Comparison of ENCODE assay signal across 1 cellular context in genomic region chr13:43878897-43879322, GRCh38.
TF ChIP-seq lines count a peak whose summit lies in the region.

No MANE protein-coding gene starts in this region.

TF ChIP-seq in HepG2, 621 proteins besides CTCF, POLR2A, EP300 and RAD21 (continued from another document and continues in another):
- TF ChIP-seq AHDC1 (CRISPR knock-in tag; IDR thresholded peaks at IDR 0.05; ENCODE audit: borderline replicate concordance) = no peak
- TF ChIP-seq ZNF629 (CRISPR knock-in tag; conservative IDR thresholded peaks at IDR 0.05) = no peak
- no peak for TF ChIP-seq MIER2 (CRISPR knock-in tag; IDR thresholded peaks at IDR 0.05)
- no peak for TF ChIP-seq STAT6 (CRISPR knock-in tag; IDR thresholded peaks at IDR 0.05; ENCODE audit: borderline replicate concordance)
- TF ChIP-seq RELA (CRISPR knock-in tag; IDR thresholded peaks at IDR 0.05) = no peak
- TF ChIP-seq ZBTB26 (CRISPR knock-in tag; IDR thresholded peaks at IDR 0.05; ENCODE audit: borderline replicate concordance) = no peak
- no peak for TF ChIP-seq KLF6 (CRISPR knock-in tag; IDR thresholded peaks at IDR 0.05)
- no peak for TF ChIP-seq SRF (IDR thresholded peaks at IDR 0.05; ENCODE audit: low read depth, low read length)
- TF ChIP-seq ATM (IDR thresholded peaks at IDR 0.05; ENCODE audit: borderline replicate concordance) = no peak
- TF ChIP-seq SOX5 (CRISPR knock-in tag; IDR thresholded peaks at IDR 0.05; ENCODE audit: borderline replicate concordance) = no peak
- no peak for TF ChIP-seq ZNF10 (CRISPR knock-in tag; IDR thresholded peaks at IDR 0.05; ENCODE audit: borderline replicate concordance, low read depth)
- 0 out of 2 replicates have a peak, but pooled peaks have one; percentile 24 for TF ChIP-seq KAT7 (CRISPR knock-in tag; IDR thresholded peaks at IDR 0.05; ENCODE audit: borderline replicate concordance)
- no peak for TF ChIP-seq ZKSCAN5 (CRISPR knock-in tag; IDR thresholded peaks at IDR 0.05)
- TF ChIP-seq ASH2L (IDR thresholded peaks at IDR 0.05; ENCODE audit: insufficient read length, low read depth, low read length) = no peak
- TF ChIP-seq IRX3 (CRISPR knock-in tag; IDR thresholded peaks at IDR 0.05; ENCODE audit: borderline replicate concordance, low read depth) = no peak
- no peak for TF ChIP-seq U2AF2 (IDR thresholded peaks at IDR 0.05; ENCODE audit: low read depth, low read length)
- no peak for TF ChIP-seq KMT2A (CRISPR knock-in tag; IDR thresholded peaks at IDR 0.05)
- no peak for TF ChIP-seq TERF1 (CRISPR knock-in tag; IDR thresholded peaks at IDR 0.05)
- TF ChIP-seq SMAD9 (CRISPR knock-in tag; IDR thresholded peaks at IDR 0.05) = no peak
- TF ChIP-seq PAXIP1 (CRISPR knock-in tag; conservative IDR thresholded peaks at IDR 0.05) = no peak
- TF ChIP-seq MIER3 (CRISPR knock-in tag; IDR thresholded peaks at IDR 0.05; ENCODE audit: borderline replicate concordance) = no peak
- TF ChIP-seq ZNF616 (CRISPR knock-in tag; IDR thresholded peaks at IDR 0.05; ENCODE audit: low read depth) = 0 out of 2 replicates have a peak, but pooled peaks have one; percentile 7
- no peak for TF ChIP-seq ZNF501 (CRISPR knock-in tag; IDR thresholded peaks at IDR 0.05)
- TF ChIP-seq CENPBD1 (CRISPR knock-in tag; IDR thresholded peaks at IDR 0.05; ENCODE audit: borderline replicate concordance, low read depth) = no peak
- no peak for TF ChIP-seq KLF11 (CRISPR knock-in tag; IDR thresholded peaks at IDR 0.05)
- TF ChIP-seq RCOR2 (CRISPR knock-in tag; IDR thresholded peaks at IDR 0.05) = no peak
- no peak for TF ChIP-seq ZNF564 (CRISPR knock-in tag; IDR thresholded peaks at IDR 0.05)
- no peak; the same call in 1 of the 2 replicates for TF ChIP-seq UBTF (CRISPR knock-in tag; IDR thresholded peaks at IDR 0.05)
- TF ChIP-seq PTBP1 (IDR thresholded peaks at IDR 0.05; ENCODE audit: low read depth, low read length, poor library complexity, severe bottlenecking) = no peak
- no peak for TF ChIP-seq ZNF510 (CRISPR knock-in tag; IDR thresholded peaks at IDR 0.05; ENCODE audit: low read depth)
- 0 out of 2 replicates have a peak, but pooled peaks have one; percentile 17 for TF ChIP-seq SNAPC4 (CRISPR knock-in tag; IDR thresholded peaks at IDR 0.05)
- TF ChIP-seq KLF16 (CRISPR knock-in tag; IDR thresholded peaks at IDR 0.05) = no peak
- TF ChIP-seq U2AF1 (optimal IDR thresholded peaks at IDR 0.05; ENCODE audit: low read depth, low read length) = no peak
- TF ChIP-seq ZNF550 (CRISPR knock-in tag; IDR thresholded peaks at IDR 0.05; ENCODE audit: borderline replicate concordance) = no peak
- no peak for TF ChIP-seq ETV6 (CRISPR knock-in tag; conservative IDR thresholded peaks at IDR 0.05)
- no peak for TF ChIP-seq KDM6A (CRISPR knock-in tag; IDR thresholded peaks at IDR 0.05; ENCODE audit: low read depth)
- no peak for TF ChIP-seq ZSCAN30 (CRISPR knock-in tag; IDR thresholded peaks at IDR 0.05)
- TF ChIP-seq FOSL1 (CRISPR knock-in tag; IDR thresholded peaks at IDR 0.05; ENCODE audit: borderline replicate concordance) = no peak
- no peak for TF ChIP-seq WIZ (CRISPR knock-in tag; IDR thresholded peaks at IDR 0.05)
- TF ChIP-seq MEIS2 (CRISPR knock-in tag; IDR thresholded peaks at IDR 0.05) = no peak
